26 cellular contexts compared by ENCODE assay signal in the genomic region with DNA sequence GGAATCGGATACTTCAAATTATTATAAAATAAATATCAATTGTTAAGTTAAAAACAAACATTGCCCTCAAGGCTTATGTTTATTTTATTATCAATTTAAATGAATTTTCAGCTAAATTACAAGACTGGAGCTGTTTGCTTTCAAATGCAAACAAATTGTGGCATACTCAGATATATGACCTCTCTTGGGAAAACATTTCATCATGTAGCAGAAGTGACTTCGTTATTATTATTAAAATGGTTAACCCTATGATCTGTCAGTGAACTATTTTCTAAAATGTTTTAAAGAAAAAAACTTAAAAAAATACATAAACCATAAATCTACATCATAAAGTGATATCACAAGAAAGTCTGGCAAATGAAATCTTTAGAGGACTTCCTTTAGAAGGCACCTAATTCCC.
"Had no signal": no experiment of that assay in that cellular context is flagged by ENCODE, and none has a peak within 500 bp of the region (broad histone marks: within the 10 kb centered on the region; RNA-seq: fewer than 3 reads in every experiment).

No MANE protein-coding gene starts in this region.

- H3K9me3 ChIP-seq: colonic mucosa, esophagus muscularis mucosa, prostate gland, right atrium auricular region, testis, tibial artery had no signal

- H3K27me3 Mint-ChIP-seq: dendritic cell treated with granulocyte-macrophage colony-stimulating factor and Interleukin-4, amounts not matched to agents 40 ng/mL and 50 ng/mL, for 4 days; naive thymus-derived CD4-positive, alpha-beta T cell; stimulated activated memory B cell treated with anti-CD40 and anti-IgM and Interleukin-4, amounts not matched to agents 10 μg/mL and 1 μg/mL and 100 μg/mL, for 72 hours; type B pancreatic cell had no signal

- H3K27me3 ChIP-seq: colonic mucosa, esophagus muscularis mucosa, neural progenitor cell, right atrium auricular region, testis, tibial artery had no signal

- H3K4me1 ChIP-seq: colonic mucosa, neural progenitor cell, prostate gland, right atrium auricular region, testis had no signal

- H2AFZ ChIP-seq: neural progenitor cell had no signal

- H3K4me1 Mint-ChIP-seq: endodermal cell; neural progenitor cell; stimulated activated memory B cell treated with anti-CD40 and anti-IgM and Interleukin-4, amounts not matched to agents 10 μg/mL and 1 μg/mL and 100 μg/mL, for 72 hours had no signal

- H3K9me3 Mint-ChIP-seq: dendritic cell treated with granulocyte-macrophage colony-stimulating factor and Interleukin-4, amounts not matched to agents 40 ng/mL and 50 ng/mL, for 4 days; nephron; neural progenitor cell; stimulated activated memory B cell treated with anti-CD40 and anti-IgM and Interleukin-4, amounts not matched to agents 10 μg/mL and 1 μg/mL and 100 μg/mL, for 72 hours had no signal

- DNase-seq: colonic mucosa; effector CD8-positive, alpha-beta T cell; endodermal cell; foreskin melanocyte; hypothalamus; immature natural killer cell; islet precursor cell; mesenchymal stem cell; midbrain; naive thymus-derived CD4-positive, alpha-beta T cell; stimulated activated CD4-positive, alpha-beta T cell treated with anti-CD3 and anti-CD28 coated beads, Interleukin-2, amount 100 ng/mL, for 24 hours; stimulated activated CD4-positive, alpha-beta T cell treated with anti-CD3 and anti-CD28 coated beads, Interleukin-4, amount 100 ng/mL, for 24 hours; stimulated activated naive CD8-positive, alpha-beta T cell treated with anti-CD3 and anti-CD28 coated beads, Interleukin-15, Interleukin-2, amounts not matched to agents 100 U/mL and 50 U/mL, for 24 hours; substantia nigra; testis; tibial artery had no signal

- H3K9ac ChIP-seq: neural progenitor cell had no signal

- H3K36me3 Mint-ChIP-seq: neural progenitor cell had no signal

- H3K27ac ChIP-seq: colonic mucosa, esophagus muscularis mucosa, neural progenitor cell, prostate gland, right atrium auricular region, testis, tibial artery had no signal

- ATAC-seq: naive thymus-derived CD4-positive, alpha-beta T cell; sciatic nerve; stimulated activated memory B cell treated with anti-CD40 and anti-IgM and Interleukin-4, amounts not matched to agents 10 μg/mL and 1 μg/mL and 100 μg/mL, for 72 hours; stimulated activated naive CD8-positive, alpha-beta T cell treated with anti-CD3 and anti-CD28 coated beads, Interleukin-15, Interleukin-2, amounts not matched to agents 100 U/mL and 50 U/mL, for 24 hours had no signal

- H3K27ac Mint-ChIP-seq: dendritic cell treated with granulocyte-macrophage colony-stimulating factor and Interleukin-4, amounts not matched to agents 40 ng/mL and 50 ng/mL, for 4 days; endodermal cell; immature natural killer cell; naive thymus-derived CD4-positive, alpha-beta T cell; neural progenitor cell; stimulated activated memory B cell treated with anti-CD40 and anti-IgM and Interleukin-4, amounts not matched to agents 10 μg/mL and 1 μg/mL and 100 μg/mL, for 72 hours; type B pancreatic cell had no signal

- FAIRE-seq: endothelial cell of umbilical vein had no signal

- H3K4me3 ChIP-seq: colonic mucosa, esophagus muscularis mucosa, neural progenitor cell, prostate gland, right atrium auricular region, testis, tibial artery had no signal

- H3K4me2 ChIP-seq: neural progenitor cell had no signal

- H3K4me3 Mint-ChIP-seq: dendritic cell treated with granulocyte-macrophage colony-stimulating factor and Interleukin-4, amounts not matched to agents 40 ng/mL and 50 ng/mL, for 4 days; endodermal cell; immature natural killer cell; naive thymus-derived CD4-positive, alpha-beta T cell; nephron; neural progenitor cell; stimulated activated memory B cell treated with anti-CD40 and anti-IgM and Interleukin-4, amounts not matched to agents 10 μg/mL and 1 μg/mL and 100 μg/mL, for 72 hours; type B pancreatic cell had no signal

- H3K36me3 ChIP-seq: colonic mucosa, esophagus muscularis mucosa, neural progenitor cell, prostate gland, right atrium auricular region, tibial artery had no signal
